ENCODE assay signal across 1 cellular context in the genomic region with DNA sequence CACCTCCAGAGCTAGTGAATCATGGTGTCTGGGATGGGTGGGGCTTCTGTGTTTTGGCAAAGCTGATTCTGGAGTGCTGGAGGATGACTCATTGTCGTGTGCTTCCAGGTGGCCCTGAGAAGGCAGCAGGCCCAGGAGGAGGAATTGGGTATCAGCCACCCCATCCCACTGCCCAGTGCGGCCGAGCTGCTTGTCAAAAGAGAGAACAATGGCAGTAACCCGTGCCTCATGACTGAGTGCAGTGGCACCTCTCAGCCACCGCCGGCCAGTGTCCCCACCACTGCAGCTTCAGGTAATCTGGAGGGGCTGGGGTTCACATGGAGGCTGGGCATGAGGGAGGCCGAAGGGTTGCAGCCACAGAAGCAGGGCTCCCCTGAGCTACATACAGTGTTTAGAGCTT.
TF ChIP-seq lines count a peak whose summit lies in the region.

No MANE protein-coding gene starts in this region.

TF ChIP-seq in WTC11, 78 proteins besides CTCF, POLR2A, EP300 and RAD21 (continued from another document):
- TF ChIP-seq, protein P1, sequence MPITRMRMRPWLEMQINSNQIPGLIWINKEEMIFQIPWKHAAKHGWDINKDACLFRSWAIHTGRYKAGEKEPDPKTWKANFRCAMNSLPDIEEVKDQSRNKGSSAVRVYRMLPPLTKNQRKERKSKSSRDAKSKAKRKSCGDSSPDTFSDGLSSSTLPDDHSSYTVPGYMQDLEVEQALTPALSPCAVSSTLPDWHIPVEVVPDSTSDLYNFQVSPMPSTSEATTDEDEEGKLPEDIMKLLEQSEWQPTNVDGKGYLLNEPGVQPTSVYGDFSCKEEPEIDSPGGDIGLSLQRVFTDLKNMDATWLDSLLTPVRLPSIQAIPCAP (CRISPR knock-in tag; IDR thresholded peaks at IDR 0.05): no peak
- TF ChIP-seq, protein P2, sequence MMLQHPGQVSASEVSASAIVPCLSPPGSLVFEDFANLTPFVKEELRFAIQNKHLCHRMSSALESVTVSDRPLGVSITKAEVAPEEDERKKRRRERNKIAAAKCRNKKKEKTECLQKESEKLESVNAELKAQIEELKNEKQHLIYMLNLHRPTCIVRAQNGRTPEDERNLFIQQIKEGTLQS (CRISPR knock-in tag; conservative IDR thresholded peaks at IDR 0.05): no peak
- TF ChIP-seq CREB1 (CRISPR knock-in tag; IDR thresholded peaks at IDR 0.05) (no peak), CREM (CRISPR knock-in tag; IDR thresholded peaks at IDR 0.05) (no peak), TEAD4 (CRISPR knock-in tag; IDR thresholded peaks at IDR 0.05) (no peak), RELA (CRISPR knock-in tag; IDR thresholded peaks at IDR 0.05; ENCODE audit: borderline replicate concordance) (no peak), TP53 (CRISPR knock-in tag; IDR thresholded peaks at IDR 0.05) (no peak), JAZF1 (CRISPR knock-in tag; IDR thresholded peaks at IDR 0.05) (no peak), MYBL2 (CRISPR knock-in tag; IDR thresholded peaks at IDR 0.05) (no peak), OVOL2 (CRISPR knock-in tag; IDR thresholded peaks at IDR 0.05; ENCODE audit: borderline replicate concordance) (no peak), NFYB (CRISPR knock-in tag; conservative IDR thresholded peaks at IDR 0.05; ENCODE audit: low read depth) (no peak), IRF2 (CRISPR knock-in tag; IDR thresholded peaks at IDR 0.05; ENCODE audit: borderline replicate concordance, low read depth) (no peak), ZNF396 (CRISPR knock-in tag; IDR thresholded peaks at IDR 0.05; ENCODE audit: borderline replicate concordance) (no peak), SP1 (CRISPR knock-in tag; conservative IDR thresholded peaks at IDR 0.05) (no peak), ZNF263 (CRISPR knock-in tag; IDR thresholded peaks at IDR 0.05; ENCODE audit: low read depth) (no peak)
- TF ChIP-seq, protein P3, sequence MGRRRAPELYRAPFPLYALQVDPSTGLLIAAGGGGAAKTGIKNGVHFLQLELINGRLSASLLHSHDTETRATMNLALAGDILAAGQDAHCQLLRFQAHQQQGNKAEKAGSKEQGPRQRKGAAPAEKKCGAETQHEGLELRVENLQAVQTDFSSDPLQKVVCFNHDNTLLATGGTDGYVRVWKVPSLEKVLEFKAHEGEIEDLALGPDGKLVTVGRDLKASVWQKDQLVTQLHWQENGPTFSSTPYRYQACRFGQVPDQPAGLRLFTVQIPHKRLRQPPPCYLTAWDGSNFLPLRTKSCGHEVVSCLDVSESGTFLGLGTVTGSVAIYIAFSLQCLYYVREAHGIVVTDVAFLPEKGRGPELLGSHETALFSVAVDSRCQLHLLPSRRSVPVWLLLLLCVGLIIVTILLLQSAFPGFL (CRISPR knock-in tag; IDR thresholded peaks at IDR 0.05; ENCODE audit: borderline replicate concordance): no peak
- TF ChIP-seq, protein P4, sequence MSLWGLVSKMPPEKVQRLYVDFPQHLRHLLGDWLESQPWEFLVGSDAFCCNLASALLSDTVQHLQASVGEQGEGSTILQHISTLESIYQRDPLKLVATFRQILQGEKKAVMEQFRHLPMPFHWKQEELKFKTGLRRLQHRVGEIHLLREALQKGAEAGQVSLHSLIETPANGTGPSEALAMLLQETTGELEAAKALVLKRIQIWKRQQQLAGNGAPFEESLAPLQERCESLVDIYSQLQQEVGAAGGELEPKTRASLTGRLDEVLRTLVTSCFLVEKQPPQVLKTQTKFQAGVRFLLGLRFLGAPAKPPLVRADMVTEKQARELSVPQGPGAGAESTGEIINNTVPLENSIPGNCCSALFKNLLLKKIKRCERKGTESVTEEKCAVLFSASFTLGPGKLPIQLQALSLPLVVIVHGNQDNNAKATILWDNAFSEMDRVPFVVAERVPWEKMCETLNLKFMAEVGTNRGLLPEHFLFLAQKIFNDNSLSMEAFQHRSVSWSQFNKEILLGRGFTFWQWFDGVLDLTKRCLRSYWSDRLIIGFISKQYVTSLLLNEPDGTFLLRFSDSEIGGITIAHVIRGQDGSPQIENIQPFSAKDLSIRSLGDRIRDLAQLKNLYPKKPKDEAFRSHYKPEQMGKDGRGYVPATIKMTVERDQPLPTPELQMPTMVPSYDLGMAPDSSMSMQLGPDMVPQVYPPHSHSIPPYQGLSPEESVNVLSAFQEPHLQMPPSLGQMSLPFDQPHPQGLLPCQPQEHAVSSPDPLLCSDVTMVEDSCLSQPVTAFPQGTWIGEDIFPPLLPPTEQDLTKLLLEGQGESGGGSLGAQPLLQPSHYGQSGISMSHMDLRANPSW (CRISPR knock-in tag; conservative IDR thresholded peaks at IDR 0.05; ENCODE audit: low read depth): no peak
